In the genomic region with DNA sequence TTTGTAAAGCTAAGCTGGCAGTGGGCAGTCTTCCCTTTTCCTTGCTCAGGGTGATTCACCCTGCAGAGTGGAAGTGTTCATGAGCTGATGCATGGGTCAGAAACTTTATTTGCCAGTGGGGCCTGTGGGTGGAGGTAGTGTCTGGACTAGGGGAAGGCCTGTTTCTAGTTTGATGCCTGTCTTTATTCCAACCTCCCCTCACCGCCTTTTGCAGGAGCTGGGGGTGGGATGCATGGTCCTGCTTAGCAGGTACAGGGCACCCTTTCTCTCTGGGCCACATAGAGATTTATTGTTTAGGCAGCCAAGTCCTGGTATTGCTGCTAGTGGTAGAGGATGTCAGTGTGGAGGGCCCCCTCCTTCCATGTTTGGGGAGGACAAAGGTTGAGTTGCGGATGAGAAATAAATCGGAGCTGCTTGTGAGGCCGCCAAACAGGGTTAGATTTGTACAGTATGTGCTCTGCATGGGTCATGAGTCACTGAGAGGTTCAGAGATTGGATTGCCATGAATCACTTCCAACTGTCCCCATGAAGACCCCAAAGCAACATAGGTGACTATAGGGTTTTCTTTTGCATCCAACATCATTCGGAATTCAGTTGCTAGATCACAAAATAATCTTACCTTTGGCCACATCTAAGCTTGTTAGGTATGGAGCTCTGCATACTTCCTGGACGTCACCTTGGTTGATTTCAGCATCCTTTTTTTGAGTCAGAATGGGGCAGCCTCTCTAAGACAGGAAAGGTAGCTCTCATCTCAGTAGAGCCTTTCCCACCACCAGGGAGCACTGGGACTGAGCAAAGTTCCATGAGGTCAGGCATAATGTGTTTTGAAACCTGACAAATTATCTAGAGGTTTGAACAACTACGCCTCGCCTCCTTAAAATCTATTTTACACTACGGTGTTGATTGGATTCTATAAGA, we compare ENCODE assay signal across 1 cellular context.
TF ChIP-seq lines count a peak whose summit lies in the region.

No MANE protein-coding gene starts in this region.

TF ChIP-seq in HepG2, 621 proteins besides CTCF, POLR2A, EP300 and RAD21 (continued from another document and continues in another):
- TF ChIP-seq, protein P1, sequence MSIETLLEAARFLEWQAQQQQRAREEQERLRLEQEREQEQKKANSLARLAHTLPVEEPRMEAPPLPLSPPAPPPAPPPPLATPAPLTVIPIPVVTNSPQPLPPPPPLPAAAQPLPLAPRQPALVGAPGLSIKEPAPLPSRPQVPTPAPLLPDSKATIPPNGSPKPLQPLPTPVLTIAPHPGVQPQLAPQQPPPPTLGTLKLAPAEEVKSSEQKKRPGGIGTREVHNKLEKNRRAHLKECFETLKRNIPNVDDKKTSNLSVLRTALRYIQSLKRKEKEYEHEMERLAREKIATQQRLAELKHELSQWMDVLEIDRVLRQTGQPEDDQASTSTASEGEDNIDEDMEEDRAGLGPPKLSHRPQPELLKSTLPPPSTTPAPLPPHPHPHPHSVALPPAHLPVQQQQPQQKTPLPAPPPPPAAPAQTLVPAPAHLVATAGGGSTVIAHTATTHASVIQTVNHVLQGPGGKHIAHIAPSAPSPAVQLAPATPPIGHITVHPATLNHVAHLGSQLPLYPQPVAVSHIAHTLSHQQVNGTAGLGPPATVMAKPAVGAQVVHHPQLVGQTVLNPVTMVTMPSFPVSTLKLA (IDR thresholded peaks at IDR 0.05) = no peak
- TF ChIP-seq PBX2 (CRISPR knock-in tag; IDR thresholded peaks at IDR 0.05) (no peak), SAFB2 (CRISPR knock-in tag; IDR thresholded peaks at IDR 0.05; ENCODE audit: borderline replicate concordance, low read depth) (no peak), ZNF234 (CRISPR knock-in tag; conservative IDR thresholded peaks at IDR 0.05) (no peak), ELF3 (CRISPR knock-in tag; IDR thresholded peaks at IDR 0.05) (peak; percentile 77), WIZ (CRISPR knock-in tag; IDR thresholded peaks at IDR 0.05) (0 out of 2 replicates have a peak, but pooled peaks have one; percentile 52), ZEB1 (IDR thresholded peaks at IDR 0.05; ENCODE audit: insufficient replicate concordance, low read depth) (peak; percentile 24), ZNF766 (CRISPR knock-in tag; IDR thresholded peaks at IDR 0.05; ENCODE audit: borderline replicate concordance) (no peak), TCF7 (IDR thresholded peaks at IDR 0.05; ENCODE audit: low read depth) (peak; percentile 52), CEBPG (CRISPR knock-in tag; IDR thresholded peaks at IDR 0.05) (peak; percentile 61), GABPA (IDR thresholded peaks at IDR 0.05; ENCODE audit: low read depth, low read length) (no peak), GABPA (CRISPR knock-in tag; IDR thresholded peaks at IDR 0.05; ENCODE audit: low read depth) (0 out of 2 replicates have a peak, but pooled peaks have one; percentile 22), CAMTA2 (CRISPR knock-in tag; IDR thresholded peaks at IDR 0.05; ENCODE audit: borderline replicate concordance) (no peak), ZNF484 (CRISPR knock-in tag; IDR thresholded peaks at IDR 0.05; ENCODE audit: borderline replicate concordance, low read depth) (no peak), ZGPAT (CRISPR knock-in tag; IDR thresholded peaks at IDR 0.05) (peak; percentile 68; the same call in 1 of the 2 replicates), MEIS2 (CRISPR knock-in tag; IDR thresholded peaks at IDR 0.05) (peak; percentile 63; the same call in 1 of the 2 replicates), JUNB (CRISPR knock-in tag; IDR thresholded peaks at IDR 0.05; ENCODE audit: borderline replicate concordance) (peak; percentile 79; the same call in 1 of the 2 replicates), YY1 (IDR thresholded peaks at IDR 0.05; ENCODE audit: insufficient read depth, insufficient replicate concordance, low read depth, low read length) (peak; percentile 52), RBM22 (optimal IDR thresholded peaks at IDR 0.05; ENCODE audit: low read length) (no peak), FOXA3 (CRISPR knock-in tag; IDR thresholded peaks at IDR 0.05) (peak; percentile 66), ZNF615 (CRISPR knock-in tag; IDR thresholded peaks at IDR 0.05; ENCODE audit: borderline replicate concordance) (no peak), ZNF337 (CRISPR knock-in tag; IDR thresholded peaks at IDR 0.05; ENCODE audit: borderline replicate concordance, low read depth) (no peak), RBAK (CRISPR knock-in tag; IDR thresholded peaks at IDR 0.05) (no peak), CENPT (CRISPR knock-in tag; IDR thresholded peaks at IDR 0.05; ENCODE audit: low read depth) (no peak), ZFP82 (CRISPR knock-in tag; IDR thresholded peaks at IDR 0.05; ENCODE audit: borderline replicate concordance) (no peak), ZNF724P (CRISPR knock-in tag; IDR thresholded peaks at IDR 0.05; ENCODE audit: borderline replicate concordance) (no peak), ZNF264 (CRISPR knock-in tag; IDR thresholded peaks at IDR 0.05) (peak; percentile 47; the same call in 1 of the 2 replicates), PRDM10 (CRISPR knock-in tag; IDR thresholded peaks at IDR 0.05; ENCODE audit: low read depth) (no peak), ZNF335 (CRISPR knock-in tag; IDR thresholded peaks at IDR 0.05) (no peak), ZFP36L1 (CRISPR knock-in tag; IDR thresholded peaks at IDR 0.05) (no peak), NFATC3 (CRISPR knock-in tag; IDR thresholded peaks at IDR 0.05) (no peak), AHR (CRISPR knock-in tag; IDR thresholded peaks at IDR 0.05) (no peak), ZMYM2 (CRISPR knock-in tag; IDR thresholded peaks at IDR 0.05) (no peak)
- TF ChIP-seq, protein P2, sequence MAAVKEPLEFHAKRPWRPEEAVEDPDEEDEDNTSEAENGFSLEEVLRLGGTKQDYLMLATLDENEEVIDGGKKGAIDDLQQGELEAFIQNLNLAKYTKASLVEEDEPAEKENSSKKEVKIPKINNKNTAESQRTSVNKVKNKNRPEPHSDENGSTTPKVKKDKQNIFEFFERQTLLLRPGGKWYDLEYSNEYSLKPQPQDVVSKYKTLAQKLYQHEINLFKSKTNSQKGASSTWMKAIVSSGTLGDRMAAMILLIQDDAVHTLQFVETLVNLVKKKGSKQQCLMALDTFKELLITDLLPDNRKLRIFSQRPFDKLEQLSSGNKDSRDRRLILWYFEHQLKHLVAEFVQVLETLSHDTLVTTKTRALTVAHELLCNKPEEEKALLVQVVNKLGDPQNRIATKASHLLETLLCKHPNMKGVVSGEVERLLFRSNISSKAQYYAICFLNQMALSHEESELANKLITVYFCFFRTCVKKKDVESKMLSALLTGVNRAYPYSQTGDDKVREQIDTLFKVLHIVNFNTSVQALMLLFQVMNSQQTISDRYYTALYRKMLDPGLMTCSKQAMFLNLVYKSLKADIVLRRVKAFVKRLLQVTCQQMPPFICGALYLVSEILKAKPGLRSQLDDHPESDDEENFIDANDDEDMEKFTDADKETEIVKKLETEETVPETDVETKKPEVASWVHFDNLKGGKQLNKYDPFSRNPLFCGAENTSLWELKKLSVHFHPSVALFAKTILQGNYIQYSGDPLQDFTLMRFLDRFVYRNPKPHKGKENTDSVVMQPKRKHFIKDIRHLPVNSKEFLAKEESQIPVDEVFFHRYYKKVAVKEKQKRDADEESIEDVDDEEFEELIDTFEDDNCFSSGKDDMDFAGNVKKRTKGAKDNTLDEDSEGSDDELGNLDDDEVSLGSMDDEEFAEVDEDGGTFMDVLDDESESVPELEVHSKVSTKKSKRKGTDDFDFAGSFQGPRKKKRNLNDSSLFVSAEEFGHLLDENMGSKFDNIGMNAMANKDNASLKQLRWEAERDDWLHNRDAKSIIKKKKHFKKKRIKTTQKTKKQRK (IDR thresholded peaks at IDR 0.05; ENCODE audit: low read length) = no peak
- TF ChIP-seq, protein P3, sequence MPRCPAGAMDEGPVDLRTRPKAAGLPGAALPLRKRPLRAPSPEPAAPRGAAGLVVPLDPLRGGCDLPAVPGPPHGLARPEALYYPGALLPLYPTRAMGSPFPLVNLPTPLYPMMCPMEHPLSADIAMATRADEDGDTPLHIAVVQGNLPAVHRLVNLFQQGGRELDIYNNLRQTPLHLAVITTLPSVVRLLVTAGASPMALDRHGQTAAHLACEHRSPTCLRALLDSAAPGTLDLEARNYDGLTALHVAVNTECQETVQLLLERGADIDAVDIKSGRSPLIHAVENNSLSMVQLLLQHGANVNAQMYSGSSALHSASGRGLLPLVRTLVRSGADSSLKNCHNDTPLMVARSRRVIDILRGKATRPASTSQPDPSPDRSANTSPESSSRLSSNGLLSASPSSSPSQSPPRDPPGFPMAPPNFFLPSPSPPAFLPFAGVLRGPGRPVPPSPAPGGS (CRISPR knock-in tag; IDR thresholded peaks at IDR 0.05) = no peak
- TF ChIP-seq, protein P4, sequence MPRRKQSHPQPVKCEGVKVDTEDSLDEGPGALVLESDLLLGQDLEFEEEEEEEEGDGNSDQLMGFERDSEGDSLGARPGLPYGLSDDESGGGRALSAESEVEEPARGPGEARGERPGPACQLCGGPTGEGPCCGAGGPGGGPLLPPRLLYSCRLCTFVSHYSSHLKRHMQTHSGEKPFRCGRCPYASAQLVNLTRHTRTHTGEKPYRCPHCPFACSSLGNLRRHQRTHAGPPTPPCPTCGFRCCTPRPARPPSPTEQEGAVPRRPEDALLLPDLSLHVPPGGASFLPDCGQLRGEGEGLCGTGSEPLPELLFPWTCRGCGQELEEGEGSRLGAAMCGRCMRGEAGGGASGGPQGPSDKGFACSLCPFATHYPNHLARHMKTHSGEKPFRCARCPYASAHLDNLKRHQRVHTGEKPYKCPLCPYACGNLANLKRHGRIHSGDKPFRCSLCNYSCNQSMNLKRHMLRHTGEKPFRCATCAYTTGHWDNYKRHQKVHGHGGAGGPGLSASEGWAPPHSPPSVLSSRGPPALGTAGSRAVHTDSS (CRISPR knock-in tag; conservative IDR thresholded peaks at IDR 0.05) = no peak
- TF ChIP-seq, protein P5, sequence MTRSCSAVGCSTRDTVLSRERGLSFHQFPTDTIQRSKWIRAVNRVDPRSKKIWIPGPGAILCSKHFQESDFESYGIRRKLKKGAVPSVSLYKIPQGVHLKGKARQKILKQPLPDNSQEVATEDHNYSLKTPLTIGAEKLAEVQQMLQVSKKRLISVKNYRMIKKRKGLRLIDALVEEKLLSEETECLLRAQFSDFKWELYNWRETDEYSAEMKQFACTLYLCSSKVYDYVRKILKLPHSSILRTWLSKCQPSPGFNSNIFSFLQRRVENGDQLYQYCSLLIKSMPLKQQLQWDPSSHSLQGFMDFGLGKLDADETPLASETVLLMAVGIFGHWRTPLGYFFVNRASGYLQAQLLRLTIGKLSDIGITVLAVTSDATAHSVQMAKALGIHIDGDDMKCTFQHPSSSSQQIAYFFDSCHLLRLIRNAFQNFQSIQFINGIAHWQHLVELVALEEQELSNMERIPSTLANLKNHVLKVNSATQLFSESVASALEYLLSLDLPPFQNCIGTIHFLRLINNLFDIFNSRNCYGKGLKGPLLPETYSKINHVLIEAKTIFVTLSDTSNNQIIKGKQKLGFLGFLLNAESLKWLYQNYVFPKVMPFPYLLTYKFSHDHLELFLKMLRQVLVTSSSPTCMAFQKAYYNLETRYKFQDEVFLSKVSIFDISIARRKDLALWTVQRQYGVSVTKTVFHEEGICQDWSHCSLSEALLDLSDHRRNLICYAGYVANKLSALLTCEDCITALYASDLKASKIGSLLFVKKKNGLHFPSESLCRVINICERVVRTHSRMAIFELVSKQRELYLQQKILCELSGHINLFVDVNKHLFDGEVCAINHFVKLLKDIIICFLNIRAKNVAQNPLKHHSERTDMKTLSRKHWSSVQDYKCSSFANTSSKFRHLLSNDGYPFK (CRISPR knock-in tag; IDR thresholded peaks at IDR 0.05; ENCODE audit: borderline replicate concordance) = no peak
